Comparison of ENCODE assay signal across 12 cellular contexts in the genomic region with DNA sequence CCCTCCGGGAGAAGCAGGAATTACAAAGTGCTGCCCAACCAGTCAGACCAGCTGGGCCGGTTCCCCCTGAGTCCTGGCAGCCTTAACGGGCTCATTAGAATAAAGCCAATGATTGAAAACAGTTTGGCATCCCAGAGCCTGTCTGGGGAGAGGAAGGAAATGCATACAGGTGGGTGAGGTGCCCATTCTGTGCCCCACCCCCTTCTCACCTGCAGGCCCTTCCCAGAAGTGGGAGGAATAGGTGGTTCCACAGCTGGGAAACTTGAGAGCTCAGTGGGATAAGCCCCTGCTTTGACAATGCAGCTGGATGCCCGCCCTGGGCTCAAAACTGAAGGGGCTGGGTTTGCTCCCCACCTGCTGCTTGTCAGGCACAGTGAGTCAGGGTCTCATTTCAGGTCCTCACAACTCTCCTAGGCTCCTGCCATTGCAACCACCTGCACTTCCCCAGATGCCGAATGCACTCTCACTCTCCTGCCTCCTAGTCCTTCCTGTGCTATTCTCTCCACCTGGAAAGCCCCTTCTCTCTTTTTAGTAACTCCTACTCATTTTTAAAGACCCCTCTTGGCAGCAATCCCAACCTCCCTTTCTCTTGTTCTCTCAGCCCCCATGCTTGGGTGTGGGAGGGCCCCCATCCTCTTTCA. TPM values are rescaled to one million over a fixed set of nuclear protein-coding genes. Genes with fewer than 3 reads are reported as not detected.
DNase-seq lines count a peak whose midpoint lies in the region; ATAC-seq and TF ChIP-seq lines count a peak whose summit lies in the region.
"Had no signal": no experiment of that assay in that cellular context is flagged by ENCODE, and none has a peak within 500 bp of the region (broad histone marks: within the 10 kb centered on the region; RNA-seq: fewer than 3 reads in every experiment).

No MANE protein-coding gene starts in this region.

- no peak overlapping the region for H3K4me3 Mint-ChIP-seq in activated T-helper 2 cell treated with anti-CD3 and anti-CD28 coated beads, Interferon-gamma antibody, Interleukin-2, Interleukin-4, amounts not matched to agents 10 μg/mL and 5 μg/mL and 100 μg/mL, durations not matched to agents 14 hours and 24 hours and 36 hours (ENCODE audit: low read depth)
- H3K4me3 Mint-ChIP-seq in CD4-positive, alpha-beta memory T cell: no peak overlapping the region

- no peak for TF ChIP-seq POLR2A in prostate gland (IDR thresholded peaks at IDR 0.05)

- H3K27ac Mint-ChIP-seq in activated T-helper 2 cell treated with anti-CD3 and anti-CD28 coated beads, Interferon-gamma antibody, Interleukin-2, Interleukin-4, amounts not matched to agents 10 μg/mL and 5 μg/mL and 100 μg/mL, durations not matched to agents 14 hours and 24 hours and 36 hours: no peak overlapping the region
- H3K27ac Mint-ChIP-seq in CD4-positive, alpha-beta memory T cell: no peak overlapping the region

- peak; percentile 78 for DNase-seq in H7
- DNase-seq in NCI-H2196 (lab: John Stamatoyannopoulos, UW; ENCODE audit: unreplicated experiment): peak; percentile 54
- peak; percentile 46 to 75 for DNase-seq in foreskin keratinocyte
- peak; percentile 59 for DNase-seq in prostate gland (ENCODE audit: low spot score)
- no peak for DNase-seq in activated T-helper 2 cell treated with anti-CD3 and anti-CD28 coated beads, Interferon-gamma antibody, Interleukin-2, Interleukin-4, amounts not matched to agents 10 μg/mL and 5 μg/mL and 100 μg/mL, durations not matched to agents 14 hours and 24 hours and 36 hours (ENCODE audit: low spot score)
- no peak for DNase-seq in CD4-positive, alpha-beta memory T cell
- DNase-seq: activated CD4-positive, alpha-beta T cell treated with anti-CD3 and anti-CD28 coated beads for 4 hours; activated gamma-delta T cell treated with Interleukin-2 at 50 U/mL for 16 hours; foreskin melanocyte; NCI-H2227 treated with DMSO at 0.1 percent for 48 hours had no signal

- H3K27ac ChIP-seq in foreskin keratinocyte: no peak overlapping the region
- H3K27ac ChIP-seq in prostate gland: no peak overlapping the region
- no peak overlapping the region for H3K27ac ChIP-seq in CD4-positive, alpha-beta memory T cell (ENCODE audit: low read depth, low read length)
- H3K27ac ChIP-seq: SK-N-MC had no signal

- TF ChIP-seq CTCF in foreskin keratinocyte (conservative IDR thresholded peaks at IDR 0.05) (no peak), prostate gland (IDR thresholded peaks at IDR 0.05) (peak in 1 of 4 experiments; percentile 7)

- no peak overlapping the region for H3K4me3 ChIP-seq in H7 (ENCODE audit: insufficient read depth, low read depth, low read length)
- H3K4me3 ChIP-seq in prostate gland: no peak overlapping the region
- H3K4me3 ChIP-seq in CD4-positive, alpha-beta memory T cell (ENCODE audit: low read length in 2 of 2): no peak overlapping the region
- H3K4me3 ChIP-seq: SK-N-MC had no signal

- ATAC-seq in foreskin keratinocyte: peak; percentile 73
- ATAC-seq in HG03095 (IDR thresholded peaks at IDR 0.05; ENCODE audit: unreplicated experiment): no peak

- no peaks in the 10 kb centered on the region for H3K9me3 Mint-ChIP-seq in activated T-helper 2 cell treated with anti-CD3 and anti-CD28 coated beads, Interferon-gamma antibody, Interleukin-2, Interleukin-4, amounts not matched to agents 10 μg/mL and 5 μg/mL and 100 μg/mL, durations not matched to agents 14 hours and 24 hours and 36 hours
- no peaks in the 10 kb centered on the region for H3K9me3 Mint-ChIP-seq in CD4-positive, alpha-beta memory T cell

- CTCF ChIA-PET in CD4-positive, alpha-beta memory T cell (lab: Charles Lee; ENCODE audit: partially characterized antibody): no interaction called here

- no peaks in the 10 kb centered on the region for H3K27me3 Mint-ChIP-seq in activated T-helper 2 cell treated with anti-CD3 and anti-CD28 coated beads, Interferon-gamma antibody, Interleukin-2, Interleukin-4, amounts not matched to agents 10 μg/mL and 5 μg/mL and 100 μg/mL, durations not matched to agents 14 hours and 24 hours and 36 hours (ENCODE audit: low read depth)
- H3K27me3 Mint-ChIP-seq in CD4-positive, alpha-beta memory T cell: no peaks in the 10 kb centered on the region

- 41% methylated on average over 5 of the region's 5 CpGs for WGBS in prostate gland

- H3K36me3 Mint-ChIP-seq in activated T-helper 2 cell treated with anti-CD3 and anti-CD28 coated beads, Interferon-gamma antibody, Interleukin-2, Interleukin-4, amounts not matched to agents 10 μg/mL and 5 μg/mL and 100 μg/mL, durations not matched to agents 14 hours and 24 hours and 36 hours (ENCODE audit: low read depth): no peaks in the 10 kb centered on the region
- no peaks in the 10 kb centered on the region for H3K36me3 Mint-ChIP-seq in CD4-positive, alpha-beta memory T cell

- H3K4me1 Mint-ChIP-seq in activated T-helper 2 cell treated with anti-CD3 and anti-CD28 coated beads, Interferon-gamma antibody, Interleukin-2, Interleukin-4, amounts not matched to agents 10 μg/mL and 5 μg/mL and 100 μg/mL, durations not matched to agents 14 hours and 24 hours and 36 hours (ENCODE audit: low read depth): no peaks in the 10 kb centered on the region
- peaks cover 0 to 3% (median 2%) of the 10 kb centered on the region in 4 donors for H3K4me1 Mint-ChIP-seq in CD4-positive, alpha-beta memory T cell

- H3K9me3 ChIP-seq in prostate gland: no peaks in the 10 kb centered on the region
- H3K9me3 ChIP-seq in CD4-positive, alpha-beta memory T cell (ENCODE audit: control insufficient read depth in 1 of 2, low read length in 2 of 2): no peaks in the 10 kb centered on the region

- H3K27me3 ChIP-seq in H7 (ENCODE audit: control insufficient read depth, insufficient read depth, low read length): no peaks in the 10 kb centered on the region
- no peaks in the 10 kb centered on the region for H3K27me3 ChIP-seq in foreskin keratinocyte
- H3K27me3 ChIP-seq in prostate gland (replicated peaks; ENCODE audit: insufficient read depth): no peaks in the 10 kb centered on the region
- no peaks in the 10 kb centered on the region for H3K27me3 ChIP-seq in CD4-positive, alpha-beta memory T cell (ENCODE audit: insufficient read depth, low read length)

- intact Hi-C loops in prostate gland (cut with DNase I): loop anchor here (5.0 kb wide), 1 partner anchor 43 kb away; no protein-coding TSS in a partner anchor
- intact Hi-C loops in activated T-helper 2 cell treated with anti-CD3 and anti-CD28 coated beads, Interferon-gamma antibody, Interleukin-2, Interleukin-4, amounts not matched to agents 10 μg/mL and 5 μg/mL and 100 μg/mL, durations not matched to agents 14 hours and 24 hours and 36 hours (cut with micrococcal nuclease): no loop called here
- intact Hi-C loops in CD4-positive, alpha-beta memory T cell (cut with micrococcal nuclease): no loop called here

- no peaks in the 10 kb centered on the region for H3K36me3 ChIP-seq in H7 (replicated peaks; ENCODE audit: control insufficient read depth, insufficient read depth, low read length)
- no peaks in the 10 kb centered on the region for H3K36me3 ChIP-seq in prostate gland
- no peaks in the 10 kb centered on the region for H3K36me3 ChIP-seq in CD4-positive, alpha-beta memory T cell (ENCODE audit: insufficient read depth, low read length)

- POLR2A ChIA-PET in CD4-positive, alpha-beta memory T cell (lab: Charles Lee; ENCODE audit: partially characterized antibody): interaction anchor here (1.0 kb wide), 1 partner anchor 24 kb away, joined by 3 read pairs; no protein-coding TSS in a partner anchor

- H3K4me1 ChIP-seq in foreskin keratinocyte: peaks cover 25% of the 10 kb centered on the region
- peaks cover 2% of the 10 kb centered on the region for H3K4me1 ChIP-seq in prostate gland (replicated peaks)
- H3K4me1 ChIP-seq in CD4-positive, alpha-beta memory T cell (ENCODE audit: insufficient read depth, low read length): peaks cover 3% of the 10 kb centered on the region

RNA-seq across cellular contexts. Expression of gene BUB1B, which starts 5.5 kb away (rescaled TPM):
- 87.4 and 126 TPM in 2 replicates for total RNA-seq in H7 (2014; rRNA removed; shearing (Covaris generic))
- total RNA-seq in foreskin keratinocyte: 34.8 and 45.9 TPM in 2 replicates
- polyA plus RNA-seq in foreskin keratinocyte: 19.3 and 24.4 TPM in 2 replicates
- total RNA-seq in prostate gland: 1 to 10 TPM; 2.5 to 8.2 TPM
- 70.7 and 73.1 TPM in 2 replicates for total RNA-seq in activated T-helper 2 cell treated with anti-CD3 and anti-CD28 coated beads, Interferon-gamma antibody, Interleukin-2, Interleukin-4, amounts not matched to agents 10 μg/mL and 5 μg/mL and 100 μg/mL, durations not matched to agents 14 hours and 24 hours and 36 hours
- total RNA-seq in CD4-positive, alpha-beta memory T cell: under 1 TPM; 0.55 to 0.89 TPM
- polyA plus RNA-seq in CD4-positive, alpha-beta memory T cell: under 1 TPM in 1 of 2 donors, not detected in 1; 0.40 TPM

RNA-seq across cellular contexts. Expression of gene BMF, which starts 46.7 kb away (rescaled TPM):
- total RNA-seq in H7 (2014; rRNA removed; shearing (Covaris generic)): 11.9 and 12.4 TPM in 2 replicates
- total RNA-seq in foreskin keratinocyte: 0.07 and 0.34 TPM in 2 replicates
- 0.07 and 0.22 TPM in 2 replicates for polyA plus RNA-seq in foreskin keratinocyte
- total RNA-seq in prostate gland: 10 to 100 TPM in 1 of 2 donors, 1 to 10 TPM in 1; 8.8 to 19.0 TPM
- total RNA-seq in activated T-helper 2 cell treated with anti-CD3 and anti-CD28 coated beads, Interferon-gamma antibody, Interleukin-2, Interleukin-4, amounts not matched to agents 10 μg/mL and 5 μg/mL and 100 μg/mL, durations not matched to agents 14 hours and 24 hours and 36 hours: 16.1 and 17.9 TPM in 2 replicates
- 10 to 100 TPM; 13.3 to 13.7 TPM for total RNA-seq in CD4-positive, alpha-beta memory T cell
- polyA plus RNA-seq in CD4-positive, alpha-beta memory T cell: under 1 TPM; 0.55 to 0.99 TPM

Comparison
In these comparisons a context has a peak if more than half of its experiments do, and no peak if none do; other contexts are left out.
1. DNase-seq: peak in H7 (single experiment), NCI-H2196 (single experiment), foreskin keratinocyte (2 of 2) and prostate gland (single experiment); none in activated T-helper 2 cell treated with anti-CD3 and anti-CD28 coated beads, Interferon-gamma antibody, Interleukin-2, Interleukin-4, amounts not matched to agents 10 μg/mL and 5 μg/mL and 100 μg/mL, durations not matched to agents 14 hours and 24 hours and 36 hours (single experiment) and CD4-positive, alpha-beta memory T cell (0 of 5).